Comparison of ENCODE assay signal across 8 cellular contexts in the genomic region with DNA sequence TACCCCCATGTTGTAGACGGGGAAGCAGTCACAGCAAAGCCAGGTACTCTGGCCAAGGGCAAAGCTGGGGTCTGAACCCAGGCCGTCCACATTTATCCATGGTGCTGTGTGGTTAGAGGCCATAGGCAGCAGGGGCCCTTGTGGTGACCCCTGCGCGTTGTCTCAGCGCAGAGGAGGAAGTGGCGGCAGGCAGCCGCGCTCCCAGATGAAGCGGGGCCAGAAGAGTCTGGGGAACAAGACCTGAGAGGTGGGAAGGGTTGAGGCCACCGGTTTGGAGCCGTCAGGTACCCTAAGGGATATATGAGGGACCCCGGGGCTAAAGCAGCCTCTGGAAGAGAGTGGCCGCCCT. TPM values are rescaled to one million over a fixed set of nuclear protein-coding genes. Genes with fewer than 3 reads are reported as not detected.
DNase-seq lines count a peak whose midpoint lies in the region; ATAC-seq and TF ChIP-seq lines count a peak whose summit lies in the region.

No MANE protein-coding gene starts in this region.

- DNase-seq in activated CD8-positive, alpha-beta memory T cell treated with anti-CD3 and anti-CD28 coated beads for 24 hours: peak; percentile 67
- no peak for DNase-seq in activated CD8-positive, alpha-beta memory T cell treated with anti-CD3 and anti-CD28 coated beads, Interleukin-2, amount 50 U/mL, for 48 hours
- DNase-seq in NCI-H510A treated with DMSO at 0.1 percent for 48 hours (lab: John Stamatoyannopoulos, UW): peak; percentile 57
- peak in 1 of 2 donors; percentile 69 for DNase-seq in ascending aorta (ENCODE audit: low spot score in 2 of 2)
- DNase-seq in stimulated activated effector memory CD8-positive, alpha-beta T cell treated with anti-CD3 and anti-CD28 coated beads, Interleukin-12 subunit alpha, Interleukin-12 subunit beta, amount 100 ng/mL, for 72 hours (ENCODE audit: low spot score in 2 of 2): peak; percentile 5 to 64
- no peak for DNase-seq in NCI-H128 (lab: John Stamatoyannopoulos, UW; ENCODE audit: unreplicated experiment)

- H3K9me3 ChIP-seq in ascending aorta: no peaks in the 10 kb centered on the region
- H3K9me3 ChIP-seq in iPS-20b (ENCODE audit: insufficient read depth, low read depth, low read length): no peaks in the 10 kb centered on the region

- intact Hi-C loops in ascending aorta (cut with DNase I): loop anchor here (5.0 kb wide), 1 partner anchor 34 kb away; a partner anchor contains a TSS

- H3K4me1 Mint-ChIP-seq in stimulated activated effector memory CD8-positive, alpha-beta T cell treated with anti-CD3 and anti-CD28 coated beads, Interleukin-12 subunit alpha, Interleukin-12 subunit beta, amount 100 ng/mL, for 72 hours: peaks cover 5% of the 10 kb centered on the region

- TF ChIP-seq CTCF in ascending aorta (IDR thresholded peaks at IDR 0.05): no peak

- H3K4me3 Mint-ChIP-seq in stimulated activated effector memory CD8-positive, alpha-beta T cell treated with anti-CD3 and anti-CD28 coated beads, Interleukin-12 subunit alpha, Interleukin-12 subunit beta, amount 100 ng/mL, for 72 hours: peak overlapping the region; percentile 78

- H3K4me3 ChIP-seq in ascending aorta (peak overlapping the region; percentile 72 to 81), iPS-20b (ENCODE audit: low read length) (peak overlapping the region; percentile 83)

- no peaks in the 10 kb centered on the region for H3K36me3 Mint-ChIP-seq in stimulated activated effector memory CD8-positive, alpha-beta T cell treated with anti-CD3 and anti-CD28 coated beads, Interleukin-12 subunit alpha, Interleukin-12 subunit beta, amount 100 ng/mL, for 72 hours

- H3K27ac ChIP-seq in ascending aorta (peak overlapping the region; percentile 44 to 65), iPS-20b (ENCODE audit: low read length) (no peak overlapping the region)

- no peaks in the 10 kb centered on the region for H3K27me3 ChIP-seq in ascending aorta
- peaks cover 20% of the 10 kb centered on the region; the same call in 1 of the 2 replicates for H3K27me3 ChIP-seq in iPS-20b (ENCODE audit: insufficient read depth, low read length)

- no peaks in the 10 kb centered on the region for H3K9me3 Mint-ChIP-seq in stimulated activated effector memory CD8-positive, alpha-beta T cell treated with anti-CD3 and anti-CD28 coated beads, Interleukin-12 subunit alpha, Interleukin-12 subunit beta, amount 100 ng/mL, for 72 hours

- ATAC-seq in HG02759 (IDR thresholded peaks at IDR 0.05; ENCODE audit: unreplicated experiment): peak; percentile 64
- peak; percentile 67 for ATAC-seq in stimulated activated effector memory CD8-positive, alpha-beta T cell treated with anti-CD3 and anti-CD28 coated beads, Interleukin-12 subunit alpha, Interleukin-12 subunit beta, amount 100 ng/mL, for 72 hours

- H3K36me3 ChIP-seq in ascending aorta (no peaks in the 10 kb centered on the region), iPS-20b (ENCODE audit: insufficient read depth, low read depth, low read length) (no peaks in the 10 kb centered on the region)

- peaks cover 0 to 2% of the 10 kb centered on the region in 2 donors for H3K4me1 ChIP-seq in ascending aorta
- peaks cover 7% of the 10 kb centered on the region; the same call in 1 of the 2 replicates for H3K4me1 ChIP-seq in iPS-20b (ENCODE audit: insufficient read depth, low read length)

- H3K27ac Mint-ChIP-seq in stimulated activated effector memory CD8-positive, alpha-beta T cell treated with anti-CD3 and anti-CD28 coated beads, Interleukin-12 subunit alpha, Interleukin-12 subunit beta, amount 100 ng/mL, for 72 hours: peak overlapping the region; percentile 66

- H3K9ac ChIP-seq in iPS-20b (ENCODE audit: low read depth, low read length): peak overlapping the region; percentile 73; the same call in 1 of the 2 replicates

RNA-seq across cellular contexts. Expression of a gene that starts 0.8 kb away (rescaled TPM):
- 0.21 TPM for total RNA-seq in ascending aorta

RNA-seq across cellular contexts. Expression of a gene that starts 32.1 kb away (rescaled TPM):
- 11.5 TPM for total RNA-seq in ascending aorta

Comparison
In these comparisons a context has a peak if more than half of its experiments do, and no peak if none do; other contexts are left out.
1. DNase-seq: peak in activated CD8-positive, alpha-beta memory T cell treated with anti-CD3 and anti-CD28 coated beads for 24 hours (single experiment), NCI-H510A treated with DMSO at 0.1 percent for 48 hours (single experiment) and stimulated activated effector memory CD8-positive, alpha-beta T cell treated with anti-CD3 and anti-CD28 coated beads, Interleukin-12 subunit alpha, Interleukin-12 subunit beta, amount 100 ng/mL, for 72 hours (2 of 2); none in activated CD8-positive, alpha-beta memory T cell treated with anti-CD3 and anti-CD28 coated beads, Interleukin-2, amount 50 U/mL, for 48 hours (single experiment) and NCI-H128 (single experiment).